20 cellular contexts compared by ENCODE assay signal in genomic region chr2:216231867-216232266, GRCh38.
DNase-seq lines count a peak whose midpoint lies in the region; ATAC-seq, FAIRE-seq and TF ChIP-seq lines count a peak whose summit lies in the region.
"Had no signal": no experiment of that assay in that cellular context is flagged by ENCODE, and none has a peak within 500 bp of the region (broad histone marks: within the 10 kb centered on the region; RNA-seq: fewer than 3 reads in every experiment).

No MANE protein-coding gene starts in this region.

- no peak for FAIRE-seq in HepG2 (lab: Jason Lieb, UNC)
- FAIRE-seq in GM12878 (lab: Jason Lieb, UNC) = no peak
- FAIRE-seq: A549, D721Med, G401.6, GM12892, GM18507 had no signal

- H3K9me3 ChIP-seq in HepG2 (ENCODE audit: low read length) (peaks cover 23% of the 10 kb centered on the region), right lobe of liver (no peaks in the 10 kb centered on the region), GM12878 (replicated peaks; ENCODE audit: control insufficient read depth, insufficient read depth, low read length) (no peaks in the 10 kb centered on the region; the same call in 1 of the 3 replicates), WERI-Rb-1 (ENCODE audit: severe bottlenecking) (peaks cover 7% of the 10 kb centered on the region)

- TF ChIP-seq POLR2A in HepG2 (IDR thresholded peaks at IDR 0.05; ENCODE audit: insufficient read depth in 1 of 2, low read depth in 2 of 2, low read length in 2 of 2) = no peak
- no peak for TF ChIP-seq POLR2A in right lobe of liver (IDR thresholded peaks at IDR 0.05)
- no peak for TF ChIP-seq POLR2A in GM12878 (IDR thresholded peaks at IDR 0.05; ENCODE audit: low read depth, low read length)

- no peak for TF ChIP-seq RAD21 in HepG2 (CRISPR knock-in tag; IDR thresholded peaks at IDR 0.05)
- TF ChIP-seq RAD21 in GM12878 (IDR thresholded peaks at IDR 0.05; ENCODE audit: insufficient read depth, low read depth, low read length) = no peak

- in situ Hi-C loops in HepG2 (cut with HindIII; ENCODE audit: extremely low pct_ligation_motif_present, low pct_unique_long_range_greater_than_20kb) = no loop called here
- in situ Hi-C loops in GM12878 (cut with MboI) = no loop called here

- no peak overlapping the region for H2AFZ ChIP-seq in HepG2 (ENCODE audit: low read length)
- no peak overlapping the region for H2AFZ ChIP-seq in GM12878 (ENCODE audit: control insufficient read depth, low read depth, low read length)

- POLR2A ChIA-PET in HepG2 (lab: Yijun Ruan, JAX) = no interaction called here
- POLR2A ChIA-PET in GM12878 (lab: Charles Lee) = no interaction called here

- BruUV-seq in HepG2 (replicated peaks; lab: Mats Ljungman, UMichigan) (no TSS peak), GM12878 (replicated peaks; lab: Mats Ljungman, UMichigan) (no TSS peak)

- RAD21 ChIA-PET in GM12878 (lab: Charles Lee; ENCODE audit: unreplicated experiment) = no interaction called here

- TF ChIP-seq EP300 in HepG2 (IDR thresholded peaks at IDR 0.05; ENCODE audit: low read depth in 2 of 2, low read length in 2 of 2) (no peak), HepG2 (CRISPR knock-in tag; IDR thresholded peaks at IDR 0.05; ENCODE audit: borderline replicate concordance) (no peak), GM12878 (IDR thresholded peaks at IDR 0.05; ENCODE audit: borderline replicate concordance in 1 of 2, control insufficient read depth in 1 of 2, low read depth in 2 of 2, low read length in 2 of 2) (no peak)

- no peak for TF ChIP-seq CTCF in HepG2 (CRISPR knock-in tag; IDR thresholded peaks at IDR 0.05)
- TF ChIP-seq CTCF in right lobe of liver (IDR thresholded peaks at IDR 0.05) = no peak
- no peak for TF ChIP-seq CTCF in GM12878 (IDR thresholded peaks at IDR 0.05 in 2 of 3, conservative IDR thresholded peaks at IDR 0.05 in 1 of 3; ENCODE audit: control insufficient read depth in 2 of 3, extremely low read depth in 1 of 3, insufficient read depth in 1 of 3, low read depth in 3 of 3, low read length in 3 of 3)
- TF ChIP-seq CTCF in WERI-Rb-1 (IDR thresholded peaks at IDR 0.05; ENCODE audit: low read depth, low read length) = no peak

- H3K27ac ChIP-seq in HepG2 (ENCODE audit: extremely low read length, insufficient read depth, low read length) (no peak overlapping the region), right lobe of liver (no peak overlapping the region), GM12878 (ENCODE audit: control insufficient read depth, insufficient read depth) (no peak overlapping the region), WERI-Rb-1 (no peak overlapping the region)
- H3K27ac ChIP-seq: 22Rv1; A549; BLaER1 treated with 17β-estradiol and CSF1 and Interleukin-3, amounts not matched to agents 10 nM and 100 nM; C4-2B had no signal

- H3K4me3 ChIP-seq in HepG2 (replicated peaks in 1 of 3; ENCODE audit: insufficient read depth in 1 of 3, low read depth in 2 of 3, low read length in 3 of 3) (no peak overlapping the region), right lobe of liver (no peak overlapping the region), GM12878 (no peak overlapping the region), WERI-Rb-1 (ENCODE audit: low read depth, low read length) (no peak overlapping the region)
- H3K4me3 ChIP-seq: A549; BLaER1 treated with 17β-estradiol and CSF1 and Interleukin-3, amounts not matched to agents 10 nM and 100 nM had no signal

- no peak overlapping the region for H3K4me2 ChIP-seq in HepG2 (ENCODE audit: low read depth, low read length)
- H3K4me2 ChIP-seq in GM12878 (ENCODE audit: control insufficient read depth, insufficient read depth) = no peak overlapping the region
- H3K4me2 ChIP-seq: A549; BLaER1 treated with 17β-estradiol and CSF1 and Interleukin-3, amounts not matched to agents 10 nM and 100 nM had no signal

- SMC1A ChIA-PET in GM12878 (lab: Charles Lee; ENCODE audit: uncharacterized antibody, unreplicated experiment) = no interaction called here

- intact Hi-C loops in HepG2 (cut with micrococcal nuclease; ENCODE audit: unreplicated experiment) (no loop called here), right lobe of liver (cut with DNase I) (no loop called here), GM12878 (cut with micrococcal nuclease; ENCODE audit: unreplicated experiment) (no loop called here)

- H3K36me3 ChIP-seq in HepG2 (replicated peaks in 1 of 2; ENCODE audit: control insufficient read depth in 1 of 2, insufficient read depth in 2 of 2, low read length in 2 of 2) (no peaks in the 10 kb centered on the region), right lobe of liver (no peaks in the 10 kb centered on the region), GM12878 (ENCODE audit: control insufficient read depth in 2 of 2, insufficient read depth in 2 of 2, low read length in 1 of 2) (no peaks in the 10 kb centered on the region; a peak in 1 of 4 replicates), WERI-Rb-1 (no peaks in the 10 kb centered on the region)

- H4K20me1 ChIP-seq in HepG2 (ENCODE audit: insufficient read depth, low read length) (no peaks in the 10 kb centered on the region), GM12878 (ENCODE audit: control insufficient read depth, insufficient read depth) (no peaks in the 10 kb centered on the region)
- H4K20me1 ChIP-seq: BLaER1 treated with 17β-estradiol and CSF1 and Interleukin-3, amounts not matched to agents 10 nM and 100 nM had no signal

- 23% methylated on average over 1 of the region's 1 CpG for WGBS in HepG2 (ENCODE audit: low lambda C conversion rate)
- 0% methylated on average over 1 of the region's 1 CpG for WGBS in right lobe of liver (ENCODE audit: insufficient coverage, low coverage, low lambda C conversion rate, missing lambda C conversion rate)
- WGBS in GM12878 (ENCODE audit: insufficient coverage, insufficient replicate concordance, low lambda C conversion rate, missing lambda C conversion rate) = 0% methylated on average over 1 of the region's 1 CpG

- H3K27me3 ChIP-seq in HepG2 (ENCODE audit: control insufficient read depth in 1 of 2, insufficient read depth in 2 of 2, low read length in 2 of 2) (no peaks in the 10 kb centered on the region; a peak in 2 of 5 replicates), right lobe of liver (no peaks in the 10 kb centered on the region), GM12878 (replicated peaks in 1 of 2; ENCODE audit: control insufficient read depth in 2 of 2, insufficient read depth in 2 of 2, low read length in 1 of 2) (no peaks in the 10 kb centered on the region), WERI-Rb-1 (ENCODE audit: insufficient read depth, low read depth, severe bottlenecking) (no peaks in the 10 kb centered on the region)
- H3K27me3 ChIP-seq: BLaER1 treated with 17β-estradiol and CSF1 and Interleukin-3, amounts not matched to agents 10 nM and 100 nM had no signal

- H3K79me2 ChIP-seq in HepG2 (ENCODE audit: insufficient read depth, low read length) (no peaks in the 10 kb centered on the region), GM12878 (ENCODE audit: control insufficient read depth, insufficient read depth, low read length) (no peaks in the 10 kb centered on the region)

- H3K4me1 ChIP-seq in HepG2 (ENCODE audit: insufficient read depth, low read length) (no peaks in the 10 kb centered on the region), right lobe of liver (no peaks in the 10 kb centered on the region), GM12878 (ENCODE audit: control insufficient read depth, insufficient read depth, low read length) (no peaks in the 10 kb centered on the region)
- H3K4me1 ChIP-seq: A549, Caco-2 had no signal

- CTCF ChIA-PET in HepG2 (lab: Yijun Ruan, JAX; ENCODE audit: low intra/inter-chr PET ratio, low total read pairs) = no interaction called here
- CTCF ChIA-PET in GM12878 (lab: Yijun Ruan, JAX) = interaction anchor here (0.9 to 1.8 kb wide), 2 partner anchors 9 to 52 kb away, joined by 3 to 6 read pairs; no protein-coding TSS in a partner anchor

- no peak for DNase-seq in HepG2 (ENCODE audit: low spot score)
- no peak for DNase-seq in right lobe of liver
- DNase-seq in GM12878 (ENCODE audit: low read depth, low spot score) = no peak
- no peak for DNase-seq in WERI-Rb-1
- no peak for DNase-seq in NCI-H526 (lab: John Stamatoyannopoulos, UW)
- DNase-seq: AML-193; Caco-2; Calu3; CD4-positive, alpha-beta T cell; CD8-positive, alpha-beta T cell; DMS79 treated with DMSO at 0.1 percent for 48 hours; GF-D8 had no signal

- H3K9ac ChIP-seq in HepG2 (ENCODE audit: insufficient read depth, low read depth, low read length) (no peak overlapping the region), GM12878 (ENCODE audit: control insufficient read depth, insufficient read depth, low read length) (no peak overlapping the region)
- H3K9ac ChIP-seq: BLaER1 treated with 17β-estradiol and CSF1 and Interleukin-3, amounts not matched to agents 10 nM and 100 nM had no signal

- ATAC-seq in HepG2 = no peak
- ATAC-seq in right lobe of liver = no peak
- no peak for ATAC-seq in GM12878
- ATAC-seq: A549; CD8-positive, alpha-beta T cell had no signal

TF ChIP-seq in HepG2, 621 proteins besides CTCF, POLR2A, EP300 and RAD21:
- TF ChIP-seq ZNF136 (CRISPR knock-in tag; IDR thresholded peaks at IDR 0.05; ENCODE audit: low read depth) = peak; percentile 51; the same call in 1 of the 2 replicates
- no peak for TF ChIP-seq ZBTB20 (CRISPR knock-in tag; IDR thresholded peaks at IDR 0.05; ENCODE audit: borderline replicate concordance, low read depth)
TF ChIP-seq in HepG2: peak in this region for 1.

TF ChIP-seq in GM12878, 131 proteins besides CTCF, POLR2A, EP300 and RAD21:
- TF ChIP-seq TCF7 (IDR thresholded peaks at IDR 0.05; ENCODE audit: borderline replicate concordance) = peak; percentile 26; the same call in 1 of the 2 replicates
- no peak for TF ChIP-seq BRCA1 (IDR thresholded peaks at IDR 0.05; ENCODE audit: low read depth, low read length)

Comparison
In these comparisons a context has a peak if more than half of its experiments do, and no peak if none do; other contexts are left out.
1. Of the 75 proteins assayed by ChIP-seq in both HepG2 and GM12878: peak only in HepG2: none; only in GM12878: TCF7; in both: none; in neither: 74.